9 cellular contexts compared by ENCODE assay signal in the genomic region with DNA sequence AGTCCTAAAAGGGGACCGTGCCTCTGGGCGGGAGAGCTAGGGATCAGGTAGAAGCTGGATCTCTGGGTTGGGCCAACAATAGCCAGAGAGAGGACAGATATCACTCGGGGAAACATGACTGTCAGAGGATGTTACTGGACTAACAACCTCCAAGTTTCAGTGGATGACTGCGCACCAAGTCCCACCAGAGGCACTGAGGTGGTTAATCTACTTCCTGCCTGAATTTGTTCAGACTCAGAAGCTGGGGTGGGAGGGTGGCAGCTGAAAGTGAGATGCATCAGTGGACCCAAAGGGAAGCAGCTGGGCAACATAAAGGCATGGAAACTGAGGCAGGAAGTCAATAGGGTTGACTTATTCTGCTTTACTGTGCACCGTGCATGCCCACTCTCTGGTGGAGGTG.
DNase-seq lines count a peak whose midpoint lies in the region; ATAC-seq and TF ChIP-seq lines count a peak whose summit lies in the region.
"Had no signal": no experiment of that assay in that cellular context is flagged by ENCODE, and none has a peak within 500 bp of the region (broad histone marks: within the 10 kb centered on the region; RNA-seq: fewer than 3 reads in every experiment).

No MANE protein-coding gene starts in this region.

- no peak for TF ChIP-seq CTCF in BE2C (IDR thresholded peaks at IDR 0.05; ENCODE audit: low read depth, low read length)

- H3K4me3 Mint-ChIP-seq in activated naive CD4-positive, alpha-beta T cell treated with anti-CD3 and anti-CD28 coated beads for 36 hours = no peak overlapping the region
- H3K4me3 Mint-ChIP-seq in T-helper 17 cell = peak overlapping the region; percentile 21
- no peak overlapping the region for H3K4me3 Mint-ChIP-seq in stimulated activated naive B cell treated with anti-CD40 and anti-IgM and Interleukin-4, amounts not matched to agents 10 μg/mL and 1 μg/mL and 100 μg/mL, for 72 hours

- no peaks in the 10 kb centered on the region for H3K27me3 ChIP-seq in BE2C

- no peaks in the 10 kb centered on the region for H3K4me1 ChIP-seq in BE2C

- no peaks in the 10 kb centered on the region for H3K9me3 Mint-ChIP-seq in activated naive CD4-positive, alpha-beta T cell treated with anti-CD3 and anti-CD28 coated beads for 36 hours
- H3K9me3 Mint-ChIP-seq in stimulated activated naive B cell treated with anti-CD40 and anti-IgM and Interleukin-4, amounts not matched to agents 10 μg/mL and 1 μg/mL and 100 μg/mL, for 72 hours = no peaks in the 10 kb centered on the region

- peak; percentile 59 for ATAC-seq in HG02938 (IDR thresholded peaks at IDR 0.05; ENCODE audit: unreplicated experiment)
- no peak for ATAC-seq in T-helper 17 cell
- ATAC-seq in stimulated activated naive B cell treated with anti-CD40 and anti-IgM and Interleukin-4, amounts not matched to agents 10 μg/mL and 1 μg/mL and 100 μg/mL, for 72 hours (replicated peaks) = peak; percentile 35 to 54

- intact Hi-C loops in activated naive CD4-positive, alpha-beta T cell treated with anti-CD3 and anti-CD28 coated beads for 36 hours (cut with micrococcal nuclease) = loop anchor here (2.0 kb wide), 2 partner anchors 52 to 188 kb away; no protein-coding TSS in a partner anchor

- DNase-seq in activated naive CD4-positive, alpha-beta T cell treated with anti-CD3 and anti-CD28 coated beads for 36 hours = peak; percentile 62
- DNase-seq in activated naive CD4-positive, alpha-beta T cell treated with anti-CD3 and anti-CD28 coated beads, Interleukin-2, amount 50 U/mL, for 16 hours = no peak
- DNase-seq in T-helper 17 cell = no peak
- DNase-seq in stimulated activated naive B cell treated with anti-CD40 and anti-IgM and Interleukin-4, amounts not matched to agents 10 μg/mL and 1 μg/mL and 100 μg/mL, for 72 hours = no peak
- DNase-seq in cerebellar nuclear complex (lab: John Stamatoyannopoulos, UW) = no peak
- DNase-seq in BE2C = no peak
- no peak for DNase-seq in medulla oblongata (ENCODE audit: extremely low spot score)
- DNase-seq: GDM1 had no signal

- no peaks in the 10 kb centered on the region for H3K9me3 ChIP-seq in T-helper 17 cell (ENCODE audit: control insufficient read depth, low read length, poor library complexity, severe bottlenecking)
- H3K9me3 ChIP-seq in BE2C = no peaks in the 10 kb centered on the region

- H3K27ac Mint-ChIP-seq in activated naive CD4-positive, alpha-beta T cell treated with anti-CD3 and anti-CD28 coated beads for 36 hours = peak overlapping the region; percentile 7
- H3K27ac Mint-ChIP-seq in T-helper 17 cell = peak overlapping the region; percentile 90
- no peak overlapping the region for H3K27ac Mint-ChIP-seq in stimulated activated naive B cell treated with anti-CD40 and anti-IgM and Interleukin-4, amounts not matched to agents 10 μg/mL and 1 μg/mL and 100 μg/mL, for 72 hours

- no peak overlapping the region for H3K4me3 ChIP-seq in BE2C (ENCODE audit: low read depth, low read length)

- H3K36me3 Mint-ChIP-seq in activated naive CD4-positive, alpha-beta T cell treated with anti-CD3 and anti-CD28 coated beads for 36 hours (ENCODE audit: low read depth) = no peaks in the 10 kb centered on the region
- H3K36me3 Mint-ChIP-seq in T-helper 17 cell (ENCODE audit: low read depth) = no peaks in the 10 kb centered on the region
- no peaks in the 10 kb centered on the region for H3K36me3 Mint-ChIP-seq in stimulated activated naive B cell treated with anti-CD40 and anti-IgM and Interleukin-4, amounts not matched to agents 10 μg/mL and 1 μg/mL and 100 μg/mL, for 72 hours

- H3K4me1 Mint-ChIP-seq in activated naive CD4-positive, alpha-beta T cell treated with anti-CD3 and anti-CD28 coated beads for 36 hours (ENCODE audit: low read depth) = peaks cover 28% of the 10 kb centered on the region
- peaks cover 37% of the 10 kb centered on the region for H3K4me1 Mint-ChIP-seq in T-helper 17 cell
- H3K4me1 Mint-ChIP-seq in stimulated activated naive B cell treated with anti-CD40 and anti-IgM and Interleukin-4, amounts not matched to agents 10 μg/mL and 1 μg/mL and 100 μg/mL, for 72 hours = peaks cover 23 to 27% of the 10 kb centered on the region in 2 donors

- CTCF ChIA-PET in activated naive CD4-positive, alpha-beta T cell treated with anti-CD3 and anti-CD28 coated beads for 36 hours (lab: Charles Lee) = interaction anchor here (0.8 to 1.5 kb wide), 3 partner anchors 14 to 34 kb away, joined by 3 to 4 read pairs (median 4); no protein-coding TSS in a partner anchor

- no peaks in the 10 kb centered on the region for H3K27me3 Mint-ChIP-seq in activated naive CD4-positive, alpha-beta T cell treated with anti-CD3 and anti-CD28 coated beads for 36 hours (ENCODE audit: low read depth)
- H3K27me3 Mint-ChIP-seq in T-helper 17 cell = no peaks in the 10 kb centered on the region
- H3K27me3 Mint-ChIP-seq in stimulated activated naive B cell treated with anti-CD40 and anti-IgM and Interleukin-4, amounts not matched to agents 10 μg/mL and 1 μg/mL and 100 μg/mL, for 72 hours = peaks cover 0 to 5% of the 10 kb centered on the region in 2 donors

- H3K36me3 ChIP-seq in BE2C = no peaks in the 10 kb centered on the region
